Comparison of ENCODE assay signal across 12 cellular contexts in genomic region chr5:127068771-127069330, GRCh38. TPM values are rescaled to one million over a fixed set of nuclear protein-coding genes. Genes with fewer than 3 reads are reported as not detected.
DNase-seq lines count a peak whose midpoint lies in the region; TF ChIP-seq lines count a peak whose summit lies in the region.
"Had no signal": no experiment of that assay in that cellular context is flagged by ENCODE, and none has a peak within 500 bp of the region (broad histone marks: within the 10 kb centered on the region; RNA-seq: fewer than 3 reads in every experiment).

No MANE protein-coding gene starts in this region.

- CTCF ChIA-PET in A673 (lab: Charles Lee): no interaction called here

- H3K27me3 ChIP-seq in A673 (replicated peaks; ENCODE audit: insufficient read depth, low read depth, low read length, poor library complexity) (no peaks in the 10 kb centered on the region), adrenal gland (no peaks in the 10 kb centered on the region)
- H3K27me3 ChIP-seq: right lobe of liver had no signal

- intact Hi-C loops in A673 (cut with micrococcal nuclease; ENCODE audit: unreplicated experiment): no loop called here
- intact Hi-C loops in adrenal gland (cut with DNase I): no loop called here

- no peak overlapping the region for H3K27ac ChIP-seq in A673 (ENCODE audit: low read depth, low read length, poor library complexity, severe bottlenecking)
- H3K27ac ChIP-seq in adrenal gland: no peak overlapping the region

- no peaks in the 10 kb centered on the region for H3K36me3 ChIP-seq in A673 (ENCODE audit: insufficient read depth, low read length, poor library complexity, severe bottlenecking)
- no peaks in the 10 kb centered on the region for H3K36me3 ChIP-seq in adrenal gland (replicated peaks in 1 of 2)

- WGBS in adrenal gland, 4 donors: 64 to 74% (median 68%) methylated on average over 3 of the region's 3 CpGs

- H3K4me3 ChIP-seq in A673 (ENCODE audit: low read depth, low read length, poor library complexity, severe bottlenecking): no peak overlapping the region
- H3K4me3 ChIP-seq in HFF-Myc (replicated peaks; ENCODE audit: low read depth, low read length): no peak overlapping the region
- H3K4me3 ChIP-seq in adrenal gland: no peak overlapping the region
- H3K4me3 ChIP-seq: right lobe of liver had no signal

- no TSS peak for BruUV-seq in A673 (replicated peaks; lab: Mats Ljungman, UMichigan)

- H3K9me3 ChIP-seq in A673 (ENCODE audit: low read depth, low read length, poor library complexity, severe bottlenecking) (no peaks in the 10 kb centered on the region), adrenal gland (replicated peaks in 1 of 3) (no peaks in the 10 kb centered on the region)
- H3K9me3 ChIP-seq: right lobe of liver had no signal

- TF ChIP-seq CTCF in A673 (conservative IDR thresholded peaks at IDR 0.05; ENCODE audit: low read depth, low read length): no peak
- TF ChIP-seq CTCF in HFF-Myc (IDR thresholded peaks at IDR 0.05; ENCODE audit: low read depth, low read length, missing control alignments): no peak
- TF ChIP-seq CTCF in adrenal gland (IDR thresholded peaks at IDR 0.05): no peak
- TF ChIP-seq CTCF in GM10266 (IDR thresholded peaks at IDR 0.05; ENCODE audit: control insufficient read depth, insufficient read depth, low read depth, missing control alignments): no peak

- DNase-seq in A673 (ENCODE audit: low spot score) (peak; percentile 50), HFF-Myc (ENCODE audit: extremely low read depth, low read depth) (peak; percentile 24), adrenal gland (peak in 4 of 7 donors; percentile 23 to 30 (median 28)), glomerular visceral epithelial cell (ENCODE audit: extremely low spot score) (peak; percentile 81), NCI-H1436 treated with DMSO at 0.1 percent for 48 hours (lab: John Stamatoyannopoulos, UW) (no peak), NCI-H2227 (lab: John Stamatoyannopoulos, UW; ENCODE audit: unreplicated experiment) (no peak), GM10266 (ENCODE audit: extremely low spot score) (no peak), T1000 (lab: John Stamatoyannopoulos, UW) (no peak)
- DNase-seq: activated CD4-positive, alpha-beta memory T cell treated with anti-CD3 and anti-CD28 coated beads, Interleukin-2, amount 10 ng/mL, durations not matched to agents 7 days and 5 days; activated gamma-delta T cell treated with Interleukin-2 at 50 U/mL for 16 hours; RPMI8226 had no signal

- no peak for TF ChIP-seq POLR2A in adrenal gland (IDR thresholded peaks at IDR 0.05)

- POLR2A ChIA-PET in A673 (lab: Charles Lee; ENCODE audit: low non-redundant PET): no interaction called here

- H3K4me1 ChIP-seq in A673 (ENCODE audit: insufficient read depth, low read length, poor library complexity, severe bottlenecking) (no peaks in the 10 kb centered on the region), adrenal gland (replicated peaks in 1 of 2) (peaks cover 0 to 7% of the 10 kb centered on the region in 2 donors)
- H3K4me1 ChIP-seq: right lobe of liver had no signal

RNA-seq across cellular contexts. Expression of gene C5orf63, which starts 4.5 kb away (rescaled TPM):
- 2.2 and 5.4 TPM in 2 replicates for total RNA-seq in A673 (2021)
- 1 to 10 TPM in 7 of 8 donors, not detected in 1; 1.6 to 6.8 (median 4.6) TPM for total RNA-seq in adrenal gland
- polyA plus RNA-seq in adrenal gland: 1 to 10 TPM; 3.1 to 4.3 (median 3.4) TPM

RNA-seq across cellular contexts. Expression of gene MARCHF3, which starts 38.5 kb away (rescaled TPM):
- total RNA-seq in A673 (2021): 0.81 and 1.1 TPM in 2 replicates
- 10 to 100 TPM in 6 of 8 donors, 1 to 10 TPM in 2; 8.0 to 48.9 (median 12.2) TPM for total RNA-seq in adrenal gland
- polyA plus RNA-seq in adrenal gland: 10 to 100 TPM in 1 of 3 donors, 1 to 10 TPM in 2; 3.9 to 25.8 (median 5.2) TPM

Comparison
In these comparisons a context has a peak if more than half of its experiments do, and no peak if none do; other contexts are left out.
1. DNase-seq: peak in A673 (single experiment), HFF-Myc (single experiment), adrenal gland (4 of 7) and glomerular visceral epithelial cell (single experiment); none in NCI-H1436 treated with DMSO at 0.1 percent for 48 hours (single experiment), NCI-H2227 (single experiment), GM10266 (single experiment) and T1000 (single experiment).